Comparison of ENCODE assay signal across 8 cellular contexts in the genomic region with DNA sequence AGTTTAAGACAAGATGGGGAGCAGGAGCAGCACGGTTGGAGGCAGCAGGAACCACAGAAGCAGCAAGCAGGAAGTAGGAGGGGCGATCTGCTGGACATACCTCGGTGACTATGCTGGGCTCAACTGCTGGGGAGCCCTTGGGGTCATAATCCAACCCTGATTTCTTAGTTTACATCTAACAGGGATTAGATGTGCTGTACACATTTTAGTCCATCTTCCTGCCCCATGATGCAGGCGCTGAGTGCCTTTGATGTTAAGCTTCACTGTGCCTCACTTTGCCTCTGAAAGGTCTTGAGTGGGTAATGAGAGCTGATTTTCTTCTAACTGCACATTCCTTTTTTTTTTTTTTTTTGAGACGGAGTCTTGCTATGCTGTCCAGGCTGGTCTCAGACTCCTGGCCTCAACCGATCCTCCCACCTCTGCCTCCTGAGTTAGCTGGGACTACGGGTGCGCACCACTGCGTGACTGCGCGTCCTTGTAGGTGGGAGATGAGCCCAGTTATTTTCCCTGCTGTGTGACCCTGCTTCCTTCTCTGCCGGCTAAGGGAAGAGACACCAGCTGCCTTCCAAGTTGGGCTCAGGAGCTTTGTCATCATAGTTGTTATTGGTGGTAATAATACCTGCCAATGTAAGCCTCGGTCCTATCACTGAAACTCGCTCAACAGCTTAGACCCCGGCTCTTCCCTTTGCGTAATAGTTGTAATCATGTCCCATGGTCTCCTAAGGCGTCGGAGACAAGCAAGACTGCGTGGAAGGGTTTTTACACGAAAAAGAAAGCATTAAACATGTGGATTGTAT. TPM values are rescaled to one million over a fixed set of nuclear protein-coding genes. Genes with fewer than 3 reads are reported as not detected.
DNase-seq lines count a peak whose midpoint lies in the region; ATAC-seq and TF ChIP-seq lines count a peak whose summit lies in the region.

No MANE protein-coding gene starts in this region.

- H3K9me3 ChIP-seq in liver (ENCODE audit: control insufficient read depth in 4 of 4, low read length in 3 of 4) (no peaks in the 10 kb centered on the region), tibial artery (no peaks in the 10 kb centered on the region)

- 58% methylated on average over 20 of the region's 20 CpGs for WGBS in liver

- H3K36me3 ChIP-seq in liver (ENCODE audit: control insufficient read depth in 4 of 4, insufficient read depth in 3 of 4, low read depth in 1 of 4, low read length in 3 of 4) (no peaks in the 10 kb centered on the region), tibial artery (no peaks in the 10 kb centered on the region)

- peak; percentile 54 for DNase-seq in activated T-cell treated with anti-CD3 and anti-CD28 coated beads, Interleukin-2, amount 50 U/mL, for 1 hour
- no peak for DNase-seq in activated T-cell treated with anti-CD3 and anti-CD28 coated beads for 4 hours
- peak; percentile 52 for DNase-seq in NCI-H748 treated with DMSO at 0.1 percent for 48 hours (lab: John Stamatoyannopoulos, UW)
- DNase-seq in astrocyte of the cerebellum (ENCODE audit: low read depth), result no peak
- DNase-seq in tibial artery, result peak in 1 of 2 donors; percentile 45
- DNase-seq in KG1 (lab: John Stamatoyannopoulos, UW), result no peak

- intact Hi-C loops in tibial artery (cut with DNase I; ENCODE audit: low total_unique reads), result no loop called here

- TF ChIP-seq CTCF in astrocyte of the cerebellum (IDR thresholded peaks at IDR 0.05; ENCODE audit: low read depth, low read length, missing control alignments) (no peak), liver (IDR thresholded peaks at IDR 0.05; ENCODE audit: low read depth, low read length, missing input control) (no peak), tibial artery (IDR thresholded peaks at IDR 0.05) (no peak)

- H3K27ac ChIP-seq in liver (ENCODE audit: low read depth in 1 of 2, low read length in 2 of 2), result peak overlapping the region in 1 of 2 donors; percentile 58
- H3K27ac ChIP-seq in tibial artery, result no peak overlapping the region

- H3K9ac ChIP-seq in liver (ENCODE audit: low read depth in 1 of 2, low read length in 2 of 2), result peak overlapping the region in 1 of 2 donors; percentile 60

- in situ Hi-C loops in astrocyte of the cerebellum (cut with HindIII; ENCODE audit: low sequenced_read_pairs), result no loop called here

- H3K27me3 ChIP-seq in liver (ENCODE audit: control insufficient read depth in 4 of 4, insufficient read depth in 4 of 4, low read length in 3 of 4) (no peaks in the 10 kb centered on the region), tibial artery (peaks cover 0 to 32% of the 10 kb centered on the region in 2 donors)

- H3K4me3 ChIP-seq in astrocyte of the cerebellum (ENCODE audit: low read depth, low read length) (peak overlapping the region; percentile 68), liver (ENCODE audit: low read depth in 1 of 3, low read length in 3 of 3) (peak overlapping the region in 2 of 3 donors; percentile 86 to 89), tibial artery (peak overlapping the region; percentile 48 to 70)

- no peak for ATAC-seq in GM21717 (IDR thresholded peaks at IDR 0.05; ENCODE audit: unreplicated experiment)

- TF ChIP-seq RAD21 in liver (IDR thresholded peaks at IDR 0.05), result no peak

- H3K4me1 ChIP-seq in liver (ENCODE audit: control insufficient read depth in 4 of 4, insufficient read depth in 4 of 4, low read length in 3 of 4), result peaks cover 0 to 15% (median 6%) of the 10 kb centered on the region in 4 donors
- H3K4me1 ChIP-seq in tibial artery, result peaks cover 0 to 20% (median 10%) of the 10 kb centered on the region in 4 donors

TF ChIP-seq in liver, 16 proteins besides CTCF, POLR2A, EP300 and RAD21:
- TF ChIP-seq YY1 (IDR thresholded peaks at IDR 0.05), result no peak
- TF ChIP-seq NR2F2 (IDR thresholded peaks at IDR 0.05), result no peak
- no peak for TF ChIP-seq SP1 (IDR thresholded peaks at IDR 0.05)
- TF ChIP-seq FOXA2 (IDR thresholded peaks at IDR 0.05), result no peak
- TF ChIP-seq RXRA (IDR thresholded peaks at IDR 0.05), result no peak
- TF ChIP-seq, protein P1, sequence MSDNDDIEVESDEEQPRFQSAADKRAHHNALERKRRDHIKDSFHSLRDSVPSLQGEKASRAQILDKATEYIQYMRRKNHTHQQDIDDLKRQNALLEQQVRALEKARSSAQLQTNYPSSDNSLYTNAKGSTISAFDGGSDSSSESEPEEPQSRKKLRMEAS (IDR thresholded peaks at IDR 0.05), result no peak
- no peak for TF ChIP-seq TAF1 (conservative IDR thresholded peaks at IDR 0.05)
- no peak for TF ChIP-seq GABPA (IDR thresholded peaks at IDR 0.05 in 1 of 2, conservative IDR thresholded peaks at IDR 0.05 in 1 of 2)
- TF ChIP-seq HNF4G (IDR thresholded peaks at IDR 0.05), result no peak
- TF ChIP-seq JUND (IDR thresholded peaks at IDR 0.05), result no peak
- TF ChIP-seq, protein P2, sequence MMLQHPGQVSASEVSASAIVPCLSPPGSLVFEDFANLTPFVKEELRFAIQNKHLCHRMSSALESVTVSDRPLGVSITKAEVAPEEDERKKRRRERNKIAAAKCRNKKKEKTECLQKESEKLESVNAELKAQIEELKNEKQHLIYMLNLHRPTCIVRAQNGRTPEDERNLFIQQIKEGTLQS (IDR thresholded peaks at IDR 0.05), result no peak
- TF ChIP-seq, protein P3, sequence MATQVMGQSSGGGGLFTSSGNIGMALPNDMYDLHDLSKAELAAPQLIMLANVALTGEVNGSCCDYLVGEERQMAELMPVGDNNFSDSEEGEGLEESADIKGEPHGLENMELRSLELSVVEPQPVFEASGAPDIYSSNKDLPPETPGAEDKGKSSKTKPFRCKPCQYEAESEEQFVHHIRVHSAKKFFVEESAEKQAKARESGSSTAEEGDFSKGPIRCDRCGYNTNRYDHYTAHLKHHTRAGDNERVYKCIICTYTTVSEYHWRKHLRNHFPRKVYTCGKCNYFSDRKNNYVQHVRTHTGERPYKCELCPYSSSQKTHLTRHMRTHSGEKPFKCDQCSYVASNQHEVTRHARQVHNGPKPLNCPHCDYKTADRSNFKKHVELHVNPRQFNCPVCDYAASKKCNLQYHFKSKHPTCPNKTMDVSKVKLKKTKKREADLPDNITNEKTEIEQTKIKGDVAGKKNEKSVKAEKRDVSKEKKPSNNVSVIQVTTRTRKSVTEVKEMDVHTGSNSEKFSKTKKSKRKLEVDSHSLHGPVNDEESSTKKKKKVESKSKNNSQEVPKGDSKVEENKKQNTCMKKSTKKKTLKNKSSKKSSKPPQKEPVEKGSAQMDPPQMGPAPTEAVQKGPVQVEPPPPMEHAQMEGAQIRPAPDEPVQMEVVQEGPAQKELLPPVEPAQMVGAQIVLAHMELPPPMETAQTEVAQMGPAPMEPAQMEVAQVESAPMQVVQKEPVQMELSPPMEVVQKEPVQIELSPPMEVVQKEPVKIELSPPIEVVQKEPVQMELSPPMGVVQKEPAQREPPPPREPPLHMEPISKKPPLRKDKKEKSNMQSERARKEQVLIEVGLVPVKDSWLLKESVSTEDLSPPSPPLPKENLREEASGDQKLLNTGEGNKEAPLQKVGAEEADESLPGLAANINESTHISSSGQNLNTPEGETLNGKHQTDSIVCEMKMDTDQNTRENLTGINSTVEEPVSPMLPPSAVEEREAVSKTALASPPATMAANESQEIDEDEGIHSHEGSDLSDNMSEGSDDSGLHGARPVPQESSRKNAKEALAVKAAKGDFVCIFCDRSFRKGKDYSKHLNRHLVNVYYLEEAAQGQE (IDR thresholded peaks at IDR 0.05), result no peak
- TF ChIP-seq EGR1 (IDR thresholded peaks at IDR 0.05; ENCODE audit: low read depth in 2 of 2), result no peak
- TF ChIP-seq, protein P4, sequence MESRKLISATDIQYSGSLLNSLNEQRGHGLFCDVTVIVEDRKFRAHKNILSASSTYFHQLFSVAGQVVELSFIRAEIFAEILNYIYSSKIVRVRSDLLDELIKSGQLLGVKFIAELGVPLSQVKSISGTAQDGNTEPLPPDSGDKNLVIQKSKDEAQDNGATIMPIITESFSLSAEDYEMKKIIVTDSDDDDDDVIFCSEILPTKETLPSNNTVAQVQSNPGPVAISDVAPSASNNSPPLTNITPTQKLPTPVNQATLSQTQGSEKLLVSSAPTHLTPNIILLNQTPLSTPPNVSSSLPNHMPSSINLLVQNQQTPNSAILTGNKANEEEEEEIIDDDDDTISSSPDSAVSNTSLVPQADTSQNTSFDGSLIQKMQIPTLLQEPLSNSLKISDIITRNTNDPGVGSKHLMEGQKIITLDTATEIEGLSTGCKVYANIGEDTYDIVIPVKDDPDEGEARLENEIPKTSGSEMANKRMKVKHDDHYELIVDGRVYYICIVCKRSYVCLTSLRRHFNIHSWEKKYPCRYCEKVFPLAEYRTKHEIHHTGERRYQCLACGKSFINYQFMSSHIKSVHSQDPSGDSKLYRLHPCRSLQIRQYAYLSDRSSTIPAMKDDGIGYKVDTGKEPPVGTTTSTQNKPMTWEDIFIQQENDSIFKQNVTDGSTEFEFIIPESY (IDR thresholded peaks at IDR 0.05), result no peak
- no peak for TF ChIP-seq HNF4A (conservative IDR thresholded peaks at IDR 0.05)
- TF ChIP-seq FOXA1 (IDR thresholded peaks at IDR 0.05), result no peak

RNA-seq across cellular contexts. Expression of a gene that starts 1.1 kb away (rescaled TPM):
- 1 to 10 TPM; 1.2 to 3.1 TPM for total RNA-seq in liver
- 1 to 10 TPM in 1 of 2 donors, under 1 TPM in 1; 0.97 to 1.3 TPM for polyA plus RNA-seq in liver

RNA-seq across cellular contexts. Expression of a gene that starts 54.3 kb away (rescaled TPM):
- total RNA-seq in liver, result 1 to 10 TPM in 1 of 2 donors, under 1 TPM in 1; 0.67 to 4.8 TPM
- under 1 TPM; 0.31 to 0.56 TPM for polyA plus RNA-seq in liver

Comparison
In these comparisons a context has a peak if more than half of its experiments do, and no peak if none do; other contexts are left out.
1. DNase-seq: peak in activated T-cell treated with anti-CD3 and anti-CD28 coated beads, Interleukin-2, amount 50 U/mL, for 1 hour (single experiment) and NCI-H748 treated with DMSO at 0.1 percent for 48 hours (single experiment); none in activated T-cell treated with anti-CD3 and anti-CD28 coated beads for 4 hours (single experiment), astrocyte of the cerebellum (single experiment) and KG1 (single experiment).
2. Peak in every context shown above with its lines, with median percentiles within 50 percentile points of each other: H3K4me3 ChIP-seq.